ENCODE assay signal across 20 cellular contexts in the genomic region with DNA sequence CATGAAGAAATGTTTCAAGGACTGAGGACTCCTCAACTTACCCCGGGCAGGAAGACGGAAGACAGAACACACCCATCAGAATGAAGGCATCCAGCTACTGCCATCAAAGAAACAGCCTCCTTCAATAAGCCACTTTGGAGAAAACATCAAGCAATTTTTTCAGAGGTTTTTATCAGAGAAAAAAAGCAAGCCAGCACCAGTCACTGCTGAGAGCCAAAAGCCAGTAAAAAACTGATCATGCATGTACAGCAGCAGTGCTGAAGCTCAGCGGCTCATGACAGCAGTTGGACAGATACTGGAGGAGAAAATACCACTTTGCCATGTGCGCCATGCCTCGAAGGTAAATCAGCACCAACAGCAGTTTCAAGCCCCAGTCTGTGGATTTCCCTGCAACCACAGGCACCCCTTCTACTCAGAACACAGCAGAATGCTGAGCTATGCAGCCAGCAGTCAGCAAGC. TPM values are rescaled to one million over a fixed set of nuclear protein-coding genes. Genes with fewer than 3 reads are reported as not detected.
DNase-seq lines count a peak whose midpoint lies in the region; ATAC-seq and TF ChIP-seq lines count a peak whose summit lies in the region.
"Had no signal": no experiment of that assay in that cellular context is flagged by ENCODE, and none has a peak within 500 bp of the region (broad histone marks: within the 10 kb centered on the region; RNA-seq: fewer than 3 reads in every experiment).

No MANE protein-coding gene starts in this region.

- H3K27ac ChIP-seq in BLaER1 treated with 17β-estradiol and CSF1 and Interleukin-3, amounts not matched to agents 10 nM and 100 nM = 0 out of 22 replicates have a peak overlapping the region, but pooled peaks of 2 of the 11 experiments have one; percentile 9 to 15
- no peak overlapping the region for H3K27ac ChIP-seq in endodermal cell (ENCODE audit: low read depth, low read length)
- H3K27ac ChIP-seq: GM23248 had no signal

- H3K4me1 ChIP-seq in BLaER1 treated with 17β-estradiol and CSF1 and Interleukin-3, amounts not matched to agents 10 nM and 100 nM = peaks cover 16 to 57% (median 39%) of the 10 kb centered on the region in 10 experiments
- no peaks in the 10 kb centered on the region for H3K4me1 ChIP-seq in endodermal cell (ENCODE audit: control insufficient read depth, insufficient read depth, low read length)

- no peak for TF ChIP-seq CTCF in endodermal cell (conservative IDR thresholded peaks at IDR 0.05)

- H3K36me3 ChIP-seq in BLaER1 treated with 17β-estradiol and CSF1 and Interleukin-3, amounts not matched to agents 10 nM and 100 nM = no peaks in the 10 kb centered on the region
- no peaks in the 10 kb centered on the region for H3K36me3 ChIP-seq in endodermal cell (ENCODE audit: control insufficient read depth, insufficient read depth, low read length)

- peaks cover 7% of the 10 kb centered on the region for H3K4me1 Mint-ChIP-seq in endodermal cell
- H3K4me1 Mint-ChIP-seq: activated B cell treated with CpG ODN at 0.5 μM for 24 hours, nephron had no signal

- DNase-seq in activated CD4-positive, alpha-beta T cell treated with anti-CD3 and anti-CD28 coated beads for 48 hours = peak; percentile 22
- DNase-seq in activated CD4-positive, alpha-beta T cell treated with anti-CD3 and anti-CD28 coated beads, Interleukin-2, amount 50 U/mL, for 48 hours = no peak
- DNase-seq in NAMALWA (ENCODE audit: low spot score) (peak; percentile 71), COLO829 (ENCODE audit: low spot score) (no peak), endodermal cell (no peak)
- DNase-seq in central memory CD4-positive, alpha-beta T cell = peak; percentile 39
- DNase-seq: activated B cell treated with CpG ODN at 0.5 μM for 24 hours, COR-L47, glutamatergic neuron, GM23248, Kasumi-1, Right ventricle myocardium superior had no signal

- no peaks in the 10 kb centered on the region for H3K9me3 Mint-ChIP-seq in endodermal cell
- H3K9me3 Mint-ChIP-seq: activated B cell treated with CpG ODN at 0.5 μM for 24 hours; activated T-helper 2 cell treated with anti-CD3 and anti-CD28 coated beads, Interferon-gamma antibody, Interleukin-2, Interleukin-4, amounts not matched to agents 10 μg/mL and 5 μg/mL and 100 μg/mL, durations not matched to agents 14 hours and 24 hours and 36 hours; nephron had no signal

- WGBS in endodermal cell (ENCODE audit: insufficient coverage in 1 of 2, insufficient read length in 1 of 2), 2 experiments = 88 to 94% methylated on average over 5 of the region's 5 CpGs

- H3K27me3 Mint-ChIP-seq in endodermal cell (ENCODE audit: insufficient read depth) = peaks cover 20% of the 10 kb centered on the region

- H3K27me3 ChIP-seq in BLaER1 treated with 17β-estradiol and CSF1 and Interleukin-3, amounts not matched to agents 10 nM and 100 nM = no peaks in the 10 kb centered on the region
- no peaks in the 10 kb centered on the region for H3K27me3 ChIP-seq in endodermal cell (ENCODE audit: control insufficient read depth, insufficient read depth, low read length, poor library complexity, severe bottlenecking)

- H3K4me3 ChIP-seq in BLaER1 treated with 17β-estradiol and CSF1 and Interleukin-3, amounts not matched to agents 10 nM and 100 nM = no peak overlapping the region
- H3K4me3 ChIP-seq in endodermal cell (ENCODE audit: low read length) = no peak overlapping the region
- H3K4me3 ChIP-seq: GM12878, GM23248, lung had no signal

- no peaks in the 10 kb centered on the region for H4K20me1 ChIP-seq in BLaER1 treated with 17β-estradiol and CSF1 and Interleukin-3, amounts not matched to agents 10 nM and 100 nM

- no peaks in the 10 kb centered on the region for H3K9me3 ChIP-seq in BLaER1 treated with 17β-estradiol and CSF1 and Interleukin-3, amounts not matched to agents 10 nM and 100 nM (replicated peaks in 1 of 11)
- H3K9me3 ChIP-seq in endodermal cell (ENCODE audit: control insufficient read depth, low read length) = no peaks in the 10 kb centered on the region

- H3K9ac ChIP-seq in BLaER1 treated with 17β-estradiol and CSF1 and Interleukin-3, amounts not matched to agents 10 nM and 100 nM = peak overlapping the region in 1 of 11 experiments; percentile 4; a peak in 1 of 22 replicates
- H3K9ac ChIP-seq in endodermal cell (ENCODE audit: extremely low read depth, low read length, poor library complexity, severe bottlenecking) = no peak overlapping the region
- H3K9ac ChIP-seq: GM23248 had no signal

- ATAC-seq in GM19455 (IDR thresholded peaks at IDR 0.05; ENCODE audit: unreplicated experiment) = no peak
- ATAC-seq: esophagus mucosa, GM12878 had no signal

- peak overlapping the region; percentile 35 to 90 (median 81) for H3K4me2 ChIP-seq in BLaER1 treated with 17β-estradiol and CSF1 and Interleukin-3, amounts not matched to agents 10 nM and 100 nM

- no peaks in the 10 kb centered on the region for H3K36me3 Mint-ChIP-seq in endodermal cell (ENCODE audit: low read depth)

- H3K4me3 Mint-ChIP-seq in endodermal cell = no peak overlapping the region
- H3K4me3 Mint-ChIP-seq: activated B cell treated with CpG ODN at 0.5 μM for 24 hours, nephron had no signal

- no peak overlapping the region for H3K27ac Mint-ChIP-seq in endodermal cell
- H3K27ac Mint-ChIP-seq: activated B cell treated with CpG ODN at 0.5 μM for 24 hours; activated T-helper 2 cell treated with anti-CD3 and anti-CD28 coated beads, Interferon-gamma antibody, Interleukin-2, Interleukin-4, amounts not matched to agents 10 μg/mL and 5 μg/mL and 100 μg/mL, durations not matched to agents 14 hours and 24 hours and 36 hours had no signal

RNA-seq across cellular contexts. Expression of a gene that starts 10.1 kb away (rescaled TPM):
- 10 to 100 TPM in 1 of 2 donors, 1 to 10 TPM in 1; 9.3 to 17.7 TPM for total RNA-seq in endodermal cell
- polyA plus RNA-seq in endodermal cell (2013, experiment 1 of 2) = 10.3 TPM
- 12.3 TPM for polyA plus RNA-seq in endodermal cell (2013, experiment 2 of 2)

RNA-seq across cellular contexts. Expression of a gene that starts 59.4 kb away (rescaled TPM):
- total RNA-seq in endodermal cell = 1 to 10 TPM; 1.4 to 1.9 TPM
- 0.96 TPM for polyA plus RNA-seq in endodermal cell (2013, experiment 1 of 2)
- polyA plus RNA-seq in endodermal cell (2013, experiment 2 of 2) = 0.62 TPM
- total RNA-seq: G401, GM23248 had no signal
- polyA plus RNA-seq: GM23248 had no signal

Comparison
In these comparisons a context has a peak if more than half of its experiments do, and no peak if none do; other contexts are left out.
1. DNase-seq: peak in activated CD4-positive, alpha-beta T cell treated with anti-CD3 and anti-CD28 coated beads for 48 hours (single experiment), NAMALWA (single experiment) and central memory CD4-positive, alpha-beta T cell (single experiment); none in activated CD4-positive, alpha-beta T cell treated with anti-CD3 and anti-CD28 coated beads, Interleukin-2, amount 50 U/mL, for 48 hours (0 of 2), COLO829 (single experiment) and endodermal cell (single experiment).